ENCODE assay signal across 1 cellular context in the genomic region with DNA sequence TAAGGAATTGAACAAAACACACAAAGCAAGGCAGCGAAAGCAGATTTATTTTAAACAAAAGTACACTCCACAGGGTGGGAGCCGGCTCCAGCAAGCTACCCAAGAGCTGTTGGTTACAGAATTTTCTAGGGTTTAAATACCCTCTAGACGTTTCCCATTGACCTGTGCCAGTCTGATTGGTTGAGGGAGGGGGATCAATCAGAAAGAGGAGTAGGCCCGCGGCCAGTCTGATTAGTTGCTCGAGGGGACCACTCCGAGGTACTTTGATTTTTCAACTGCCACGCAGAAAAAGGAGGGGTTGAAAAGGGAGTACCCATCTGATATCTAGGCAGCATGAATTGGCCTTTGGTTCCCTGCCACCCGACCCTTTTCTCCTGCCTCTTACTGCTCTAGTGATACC.
TF ChIP-seq lines count a peak whose summit lies in the region.

No MANE protein-coding gene starts in this region.

TF ChIP-seq in H1, 55 proteins besides CTCF, POLR2A, EP300 and RAD21:
- TF ChIP-seq CREB1 (IDR thresholded peaks at IDR 0.05) (no peak), FOSL1 (IDR thresholded peaks at IDR 0.05; ENCODE audit: insufficient read depth, low read depth, low read length) (no peak), SP1 (IDR thresholded peaks at IDR 0.05; ENCODE audit: low read depth, low read length) (no peak), BACH1 (IDR thresholded peaks at IDR 0.05; ENCODE audit: low read length) (no peak), ZNF274 (IDR thresholded peaks at IDR 0.05; ENCODE audit: borderline replicate concordance, extremely low read depth, low read length) (no peak), SP2 (IDR thresholded peaks at IDR 0.05; ENCODE audit: low read length) (no peak), POU5F1 (IDR thresholded peaks at IDR 0.05; ENCODE audit: low read depth, low read length) (no peak), KDM1A (IDR thresholded peaks at IDR 0.05; ENCODE audit: borderline replicate concordance, low read length) (no peak), BRCA1 (IDR thresholded peaks at IDR 0.05; ENCODE audit: low read depth, low read length) (no peak), TCF12 (IDR thresholded peaks at IDR 0.05; ENCODE audit: low read depth, low read length) (no peak), PHF8 (conservative IDR thresholded peaks at IDR 0.05; ENCODE audit: low read depth, low read length) (no peak), TEAD4 (IDR thresholded peaks at IDR 0.05; ENCODE audit: low read depth, low read length) (no peak), HDAC2 (IDR thresholded peaks at IDR 0.05; ENCODE audit: borderline replicate concordance in 1 of 2, low read depth in 2 of 2, low read length in 2 of 2) (no peak), ATF3 (IDR thresholded peaks at IDR 0.05; ENCODE audit: insufficient read depth, low read depth, low read length) (no peak), E2F6 (IDR thresholded peaks at IDR 0.05) (no peak), NRF1 (IDR thresholded peaks at IDR 0.05; ENCODE audit: low read depth, low read length) (no peak), CBX8 (IDR thresholded peaks at IDR 0.05; ENCODE audit: borderline replicate concordance, low read depth, low read length) (no peak), JUND (IDR thresholded peaks at IDR 0.05; ENCODE audit: low read length) (no peak)
- TF ChIP-seq, protein P1, sequence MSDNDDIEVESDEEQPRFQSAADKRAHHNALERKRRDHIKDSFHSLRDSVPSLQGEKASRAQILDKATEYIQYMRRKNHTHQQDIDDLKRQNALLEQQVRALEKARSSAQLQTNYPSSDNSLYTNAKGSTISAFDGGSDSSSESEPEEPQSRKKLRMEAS (IDR thresholded peaks at IDR 0.05) = no peak
